ENCODE assay signal across 24 cellular contexts in genomic region chr11:125223901-125224331, GRCh38. TPM values are rescaled to one million over a fixed set of nuclear protein-coding genes. Genes with fewer than 3 reads are reported as not detected.
A peak's percentile ranks its signal among the peaks of the same experiment; 100 is the strongest.
DNase-seq lines count a peak whose midpoint lies in the region; ATAC-seq, FAIRE-seq and TF ChIP-seq lines count a peak whose summit lies in the region.
"Had no signal": no experiment of that assay in that cellular context is flagged by ENCODE, and none has a peak within 500 bp of the region (broad histone marks: within the 10 kb centered on the region; RNA-seq: fewer than 3 reads in every experiment).

No MANE protein-coding gene starts in this region.

- H3K4me1 Mint-ChIP-seq in H9 = peaks cover 48 to 55% of the 10 kb centered on the region in 2 experiments
- H3K4me1 Mint-ChIP-seq: activated naive CD4-positive, alpha-beta T cell treated with anti-CD3 and anti-CD28 coated beads, Interleukin-2, amount 10 ng/mL, durations not matched to agents 7 days and 5 days; CD4-positive, CD25-positive, alpha-beta regulatory T cell; naive B cell had no signal

- no peak for ATAC-seq in HepG2
- ATAC-seq: K562 had no signal

- H2BK5ac ChIP-seq in H9 (ENCODE audit: insufficient read length, low read length) (no peak overlapping the region), mesenchymal stem cell (ENCODE audit: low read depth, low read length, poor library complexity, severe bottlenecking) (no peak overlapping the region)

- H4K20me1 ChIP-seq in H9 (ENCODE audit: control insufficient read depth, insufficient read depth, insufficient read length) (peaks cover under 1% of the 10 kb centered on the region), HepG2 (ENCODE audit: insufficient read depth, low read length) (no peaks in the 10 kb centered on the region)

- no peak overlapping the region for H2BK120ac ChIP-seq in H9 (ENCODE audit: low read depth, low read length, poor library complexity, severe bottlenecking)
- no peak overlapping the region for H2BK120ac ChIP-seq in mesenchymal stem cell (ENCODE audit: low read depth, low read length)

- no peak for TF ChIP-seq CTCF in H9 (conservative IDR thresholded peaks at IDR 0.05)
- no peak for TF ChIP-seq CTCF in stomach (IDR thresholded peaks at IDR 0.05)
- TF ChIP-seq CTCF in HepG2 (CRISPR knock-in tag; IDR thresholded peaks at IDR 0.05) = no peak
- no peak for TF ChIP-seq CTCF in spleen (IDR thresholded peaks at IDR 0.05 in 8 of 11, conservative IDR thresholded peaks at IDR 0.05 in 3 of 11)

- no peak for TF ChIP-seq RAD21 in HepG2 (CRISPR knock-in tag; IDR thresholded peaks at IDR 0.05)

- BruUV-seq in HepG2 (replicated peaks; lab: Mats Ljungman, UMichigan) = no TSS peak

- H3K27me3 Mint-ChIP-seq in H9 (ENCODE audit: low read depth) = peaks cover 4% of the 10 kb centered on the region

- H3K36me3 ChIP-seq in mesenchymal stem cell (ENCODE audit: control insufficient read depth in 1 of 2, insufficient read depth in 2 of 2, low read depth in 1 of 2, low read length in 2 of 2) (peaks cover 0 to 29% of the 10 kb centered on the region in 2 experiments), stomach (no peaks in the 10 kb centered on the region), HepG2 (replicated peaks in 1 of 2; ENCODE audit: control insufficient read depth in 1 of 2, insufficient read depth in 2 of 2, low read length in 2 of 2) (no peaks in the 10 kb centered on the region), spleen (no peaks in the 10 kb centered on the region)
- H3K36me3 ChIP-seq: pancreas, thoracic aorta had no signal

- CTCF ChIA-PET in HepG2 (lab: Yijun Ruan, JAX; ENCODE audit: low intra/inter-chr PET ratio, low total read pairs) = no interaction called here

- H3K9ac ChIP-seq in H9 (ENCODE audit: extremely low read depth, insufficient read length, low read length) (no peak overlapping the region), mesenchymal stem cell (ENCODE audit: low read length) (no peak overlapping the region), HepG2 (ENCODE audit: insufficient read depth, low read depth, low read length) (no peak overlapping the region)

- H3K4me3 ChIP-seq in mesenchymal stem cell (ENCODE audit: insufficient read depth in 1 of 2, low read depth in 1 of 2, low read length in 2 of 2) = no peak overlapping the region
- H3K4me3 ChIP-seq in stomach = no peak overlapping the region
- H3K4me3 ChIP-seq in HepG2 (replicated peaks in 1 of 3; ENCODE audit: insufficient read depth in 1 of 3, low read depth in 2 of 3, low read length in 3 of 3) = no peak overlapping the region
- H3K4me3 ChIP-seq in spleen = no peak overlapping the region
- H3K4me3 ChIP-seq: K562, MG63, pancreas, thoracic aorta had no signal

- H3K23me2 ChIP-seq in H9 (ENCODE audit: insufficient read length, low read depth, low read length, poor library complexity, severe bottlenecking) = no peaks in the 10 kb centered on the region

- H3K79me1 ChIP-seq in H9 (ENCODE audit: insufficient read depth, low read depth, low read length, poor library complexity, severe bottlenecking) = no peaks in the 10 kb centered on the region
- peaks cover 52% of the 10 kb centered on the region for H3K79me1 ChIP-seq in mesenchymal stem cell (replicated peaks; ENCODE audit: low read length, poor library complexity, severe bottlenecking)

- no peak overlapping the region for H2BK20ac ChIP-seq in H9 (ENCODE audit: low read depth, low read length, poor library complexity, severe bottlenecking)

- H4K8ac ChIP-seq in H9 (replicated peaks; ENCODE audit: insufficient read length, low read depth, low read length) (no peak overlapping the region), mesenchymal stem cell (ENCODE audit: low read length) (no peak overlapping the region)

- no CpG with 5 or more reads among the region's 11 CpGs for WGBS in H9 (ENCODE audit: extremely low coverage, insufficient read length, low lambda C conversion rate)
- 79% methylated on average over 11 of the region's 11 CpGs for WGBS in mesenchymal stem cell
- 75 to 93% (median 82%) methylated on average over 6 to 11 of the region's 11 CpGs for WGBS in stomach, 5 donors
- 67% methylated on average over 9 of the region's 11 CpGs for WGBS in HepG2 (ENCODE audit: low lambda C conversion rate)
- 70 to 93% (median 85%) methylated on average over 9 to 11 of the region's 11 CpGs for WGBS in spleen, 5 donors

- no peak overlapping the region for H3K4me2 ChIP-seq in H9 (ENCODE audit: insufficient read depth, insufficient read length, low read length)
- H3K4me2 ChIP-seq in mesenchymal stem cell (ENCODE audit: low read length, poor library complexity, severe bottlenecking) = no peak overlapping the region
- no peak overlapping the region for H3K4me2 ChIP-seq in HepG2 (ENCODE audit: low read depth, low read length)

- TF ChIP-seq EP300 in stomach (IDR thresholded peaks at IDR 0.05) (no peak), HepG2 (IDR thresholded peaks at IDR 0.05; ENCODE audit: low read depth in 2 of 2, low read length in 2 of 2) (no peak), HepG2 (CRISPR knock-in tag; IDR thresholded peaks at IDR 0.05; ENCODE audit: borderline replicate concordance) (no peak)

- H3K23ac ChIP-seq in H9 (ENCODE audit: insufficient read length, low read depth, low read length) (no peak overlapping the region), mesenchymal stem cell (ENCODE audit: low read length in 2 of 2) (no peak overlapping the region)

- H3K4me1 ChIP-seq in H9 (ENCODE audit: insufficient read depth, low read length) = peaks cover 10% of the 10 kb centered on the region; the same call in 1 of the 2 replicates
- peaks cover 38% of the 10 kb centered on the region for H3K4me1 ChIP-seq in mesenchymal stem cell (ENCODE audit: control insufficient read depth, insufficient read depth, low read depth, low read length)
- H3K4me1 ChIP-seq in stomach = peaks cover 0 to 11% (median 2%) of the 10 kb centered on the region in 4 donors
- no peaks in the 10 kb centered on the region for H3K4me1 ChIP-seq in HepG2 (ENCODE audit: insufficient read depth, low read length)
- peaks cover 0 to 11% (median 4%) of the 10 kb centered on the region in 6 donors for H3K4me1 ChIP-seq in spleen
- H3K4me1 ChIP-seq: pancreas had no signal

- H3K27ac ChIP-seq in H9 (ENCODE audit: insufficient read length, low read depth, low read length) (no peak overlapping the region), cingulate gyrus (ENCODE audit: low read depth, low read length) (peak overlapping the region; percentile 43), mesenchymal stem cell (ENCODE audit: low read length, poor library complexity, severe bottlenecking) (no peak overlapping the region), stomach (peak overlapping the region in 3 of 5 donors; percentile 9 to 31 (median 25)), HepG2 (ENCODE audit: extremely low read length, insufficient read depth, low read length) (no peak overlapping the region), spleen (peak overlapping the region in 2 of 8 donors; percentile 18 to 45)
- H3K27ac ChIP-seq: pancreas, thoracic aorta had no signal

- H2AK5ac ChIP-seq in H9 (ENCODE audit: insufficient read length, low read length) (no peak overlapping the region), mesenchymal stem cell (ENCODE audit: low read length, severe bottlenecking) (peak overlapping the region; percentile 7)

- H3K14ac ChIP-seq in H9 (ENCODE audit: insufficient read depth, low read length) = peak overlapping the region; percentile 40
- no peak overlapping the region for H3K14ac ChIP-seq in mesenchymal stem cell (ENCODE audit: low read length in 2 of 2)

- no peak for DNase-seq in H9
- DNase-seq in mesenchymal stem cell = no peak
- DNase-seq in stomach = no peak
- DNase-seq in activated CD8-positive, alpha-beta memory T cell treated with anti-CD3 and anti-CD28 coated beads, Interleukin-2, amount 50 U/mL, for 48 hours = no peak
- DNase-seq in HepG2 (ENCODE audit: low spot score) = no peak
- DNase-seq in spleen = no peak
- DNase-seq in NCI-H2227 (lab: John Stamatoyannopoulos, UW; ENCODE audit: unreplicated experiment) = no peak
- DNase-seq: activated CD4-positive, alpha-beta T cell treated with anti-CD3 and anti-CD28 coated beads for 1 hour; activated CD8-positive, alpha-beta memory T cell treated with anti-CD3 and anti-CD28 coated beads for 24 hours; activated naive CD4-positive, alpha-beta T cell treated with anti-CD3 and anti-CD28 coated beads, Interleukin-2, amount 10 ng/mL, durations not matched to agents 7 days and 5 days; CD4-positive, CD25-positive, alpha-beta regulatory T cell; kidney; naive B cell; NCI-H1417 treated with DMSO at 0.1 percent for 48 hours; SHP77 had no signal

- H3K18ac ChIP-seq in H9 (ENCODE audit: insufficient read length, low read depth, low read length) = no peak overlapping the region
- H3K18ac ChIP-seq in mesenchymal stem cell (ENCODE audit: low read depth in 1 of 2, low read length in 2 of 2) = peak overlapping the region in 1 of 2 experiments; percentile 41

- H2AFZ ChIP-seq in H9 (ENCODE audit: low read length) (no peak overlapping the region), mesenchymal stem cell (ENCODE audit: low read depth, low read length) (no peak overlapping the region), HepG2 (ENCODE audit: low read length) (no peak overlapping the region)

- no peak overlapping the region for H3K4me3 Mint-ChIP-seq in H9
- H3K4me3 Mint-ChIP-seq: activated naive CD4-positive, alpha-beta T cell treated with anti-CD3 and anti-CD28 coated beads, Interleukin-2, amount 10 ng/mL, durations not matched to agents 7 days and 5 days; CD4-positive, CD25-positive, alpha-beta regulatory T cell; memory B cell; naive B cell had no signal

- H3K79me2 ChIP-seq in H9 (ENCODE audit: insufficient read depth, low read length) (no peaks in the 10 kb centered on the region), HepG2 (ENCODE audit: insufficient read depth, low read length) (no peaks in the 10 kb centered on the region)

- H3K27ac Mint-ChIP-seq in H9 = no peak overlapping the region; a peak in 2 of 7 replicates
- H3K27ac Mint-ChIP-seq: activated naive CD4-positive, alpha-beta T cell treated with anti-CD3 and anti-CD28 coated beads, Interleukin-2, amount 10 ng/mL, durations not matched to agents 7 days and 5 days; CD4-positive, CD25-positive, alpha-beta regulatory T cell; memory B cell; naive B cell had no signal

- no peaks in the 10 kb centered on the region for H3K36me3 Mint-ChIP-seq in H9 (ENCODE audit: insufficient read depth in 1 of 3, low read depth in 3 of 3)
- H3K36me3 Mint-ChIP-seq: activated naive CD4-positive, alpha-beta T cell treated with anti-CD3 and anti-CD28 coated beads, Interleukin-2, amount 10 ng/mL, durations not matched to agents 7 days and 5 days; CD4-positive, CD25-positive, alpha-beta regulatory T cell; memory B cell; naive B cell had no signal

- TF ChIP-seq POLR2A in stomach (IDR thresholded peaks at IDR 0.05) (no peak), HepG2 (IDR thresholded peaks at IDR 0.05; ENCODE audit: insufficient read depth in 1 of 2, low read depth in 2 of 2, low read length in 2 of 2) (no peak), spleen (IDR thresholded peaks at IDR 0.05) (no peak)

- no peak overlapping the region; the same call in 1 of the 2 replicates for H2BK15ac ChIP-seq in H9 (ENCODE audit: low read depth, low read length)
- peak overlapping the region; percentile 87 for H2BK15ac ChIP-seq in mesenchymal stem cell (ENCODE audit: low read depth, poor library complexity, severe bottlenecking)

- H4K5ac ChIP-seq in H9 (ENCODE audit: insufficient read length, low read depth, low read length) = no peak overlapping the region

- no peaks in the 10 kb centered on the region for H3K9me3 Mint-ChIP-seq in H9
- H3K9me3 Mint-ChIP-seq: activated naive CD4-positive, alpha-beta T cell treated with anti-CD3 and anti-CD28 coated beads, Interleukin-2, amount 10 ng/mL, durations not matched to agents 7 days and 5 days; CD4-positive, CD25-positive, alpha-beta regulatory T cell; memory B cell had no signal

- H3K9me3 ChIP-seq in H9 (ENCODE audit: control insufficient read depth, low read depth, low read length) (no peaks in the 10 kb centered on the region), mesenchymal stem cell (ENCODE audit: control insufficient read depth, low read length) (no peaks in the 10 kb centered on the region), stomach (no peaks in the 10 kb centered on the region), HepG2 (ENCODE audit: low read length) (no peaks in the 10 kb centered on the region), spleen (no peaks in the 10 kb centered on the region)
- H3K9me3 ChIP-seq: MG63, pancreas, thoracic aorta had no signal

- H3K4ac ChIP-seq in H9 (ENCODE audit: low read depth, low read length) (no peak overlapping the region), mesenchymal stem cell (ENCODE audit: low read depth in 1 of 2, low read length in 2 of 2) (no peak overlapping the region)

- in situ Hi-C loops in HepG2 (cut with HindIII; ENCODE audit: extremely low pct_ligation_motif_present, low pct_unique_long_range_greater_than_20kb) = no loop called here

- POLR2A ChIA-PET in HepG2 (lab: Yijun Ruan, JAX) = no interaction called here

- intact Hi-C loops in stomach (cut with DNase I; ENCODE audit: low total_unique reads) = no loop called here
- intact Hi-C loops in HepG2 (cut with micrococcal nuclease; ENCODE audit: unreplicated experiment) = loop anchor here (10.0 kb wide), 1 partner anchor 59 kb away; the partner anchor contains the start of gene PKNOX2
- intact Hi-C loops in spleen (cut with DNase I; ENCODE audit: low total_unique reads) = no loop called here

- H3K56ac ChIP-seq in H9 (ENCODE audit: insufficient read length, low read depth, low read length) = no peak overlapping the region

- no peak overlapping the region for H3T11ph ChIP-seq in H9 (ENCODE audit: low read length)

- H2BK12ac ChIP-seq in H9 (ENCODE audit: insufficient read length, low read depth, low read length) (no peak overlapping the region), mesenchymal stem cell (ENCODE audit: low read length in 2 of 2) (no peak overlapping the region)

- H4K91ac ChIP-seq in H9 (ENCODE audit: insufficient read length, low read depth, low read length) (no peak overlapping the region), mesenchymal stem cell (ENCODE audit: low read length) (peak overlapping the region; percentile 20)

- no peak for FAIRE-seq in HepG2 (lab: Jason Lieb, UNC)
- FAIRE-seq: K562, kidney, pancreas, TTC549 had no signal

- H3K27me3 ChIP-seq in H9 (ENCODE audit: insufficient read depth, low read length) (no peaks in the 10 kb centered on the region), mesenchymal stem cell (ENCODE audit: control insufficient read depth in 1 of 2, insufficient read depth in 1 of 2, low read length in 2 of 2) (peaks cover 0 to 27% of the 10 kb centered on the region in 2 experiments), stomach (no peaks in the 10 kb centered on the region), HepG2 (ENCODE audit: control insufficient read depth in 1 of 2, insufficient read depth in 2 of 2, low read length in 2 of 2) (peaks cover 5 to 23% of the 10 kb centered on the region in 2 experiments), spleen (replicated peaks in 1 of 7) (no peaks in the 10 kb centered on the region)
- H3K27me3 ChIP-seq: MG63, pancreas had no signal

RNA-seq across cellular contexts. Expression of gene PKNOX2, which starts 59.4 kb away (rescaled TPM):
- total RNA-seq in H9 (2021) = 1.3 and 1.4 TPM in 2 replicates
- 3.7 TPM for polyA plus RNA-seq in mesenchymal stem cell (2013, experiment 1 of 2)
- polyA plus RNA-seq in mesenchymal stem cell (2013, experiment 2 of 2) = 3.4 TPM
- 1 to 10 TPM in 4 of 5 donors, not detected in 1; 1.3 to 4.9 (median 2.8) TPM for total RNA-seq in stomach
- 1 to 10 TPM in 2 of 3 donors, under 1 TPM in 1; 0.83 to 4.3 (median 2.1) TPM for polyA plus RNA-seq in stomach
- total RNA-seq in HepG2 (2016; rRNA removed; fragmentation: Illumina TruSeq; extraction: Trizol) = not detected in 2 replicates
- not detected in 2 replicates for total RNA-seq in HepG2 (2016; cell fraction: cytosol; rRNA removed; fragmentation: Illumina TruSeq; extraction: Trizol; ENCODE audit: low read depth)
- total RNA-seq in HepG2 (2016; cell fraction: insoluble cytoplasmic fraction; rRNA removed; fragmentation: Illumina TruSeq; extraction: Trizol) = not detected in 2 replicates
- not detected in 2 replicates for total RNA-seq in HepG2 (2016; cell fraction: membrane; rRNA removed; fragmentation: Illumina TruSeq; extraction: Trizol)
- total RNA-seq in HepG2 (2016; cell fraction: nucleus; rRNA removed; fragmentation: Illumina TruSeq; extraction: Trizol) = not detected in 2 replicates
- polyA plus RNA-seq in HepG2 (2011; rRNA removed) = not detected in 2 replicates
- not detected in 2 replicates for polyA plus RNA-seq in HepG2 (2011; cell fraction: cytosol; rRNA removed)
- not detected in 2 replicates for polyA plus RNA-seq in HepG2 (2011; cell fraction: nucleus; rRNA removed)
- not detected in 2 replicates for polyA plus RNA-seq in HepG2 (2012)
- polyA plus RNA-seq in HepG2 (2016; cell fraction: cytosol; fragmentation: Illumina TruSeq; extraction: Trizol; ENCODE audit: low read depth) = not detected in 2 replicates
- polyA plus RNA-seq in HepG2 (2016; cell fraction: insoluble cytoplasmic fraction; fragmentation: Illumina TruSeq; extraction: Trizol; ENCODE audit: low read depth) = not detected in 2 replicates
- not detected in 2 replicates for polyA plus RNA-seq in HepG2 (2016; cell fraction: membrane; fragmentation: Illumina TruSeq; extraction: Trizol; ENCODE audit: low read depth)
- polyA plus RNA-seq in HepG2 (2016; cell fraction: nucleus; fragmentation: Illumina TruSeq; extraction: Trizol; ENCODE audit: insufficient read depth, low read depth) = not detected in 2 replicates
- polyA minus RNA-seq in HepG2 (2011; rRNA and poly(A)+ RNA removed; ENCODE audit: low replicate concordance) = not detected in 2 replicates
- not detected in 2 replicates for polyA minus RNA-seq in HepG2 (2011; cell fraction: cytosol; rRNA and poly(A)+ RNA removed)
- polyA minus RNA-seq in HepG2 (2011; cell fraction: nucleus; rRNA and poly(A)+ RNA removed) = not detected in 2 replicates
- total RNA-seq in spleen = 1 to 10 TPM; 2.7 to 8.9 (median 4.7) TPM
- 1 to 10 TPM in 1 of 3 donors, under 1 TPM in 2; 0.80 to 1.6 (median 0.80) TPM for polyA plus RNA-seq in spleen
- total RNA-seq: CD4-positive, CD25-positive, alpha-beta regulatory T cell; epithelial cell of proximal tubule; K562; OCI-LY7 had no signal
- polyA plus RNA-seq: CD4-positive, CD25-positive, alpha-beta regulatory T cell; K562 had no signal

Comparison
In these comparisons a context has a peak if more than half of its experiments do, and no peak if none do; other contexts are left out.
1. H3K27ac ChIP-seq: peak in cingulate gyrus (single experiment) and stomach (3 of 5); none in H9 (single experiment), mesenchymal stem cell (single experiment) and HepG2 (single experiment).